22 cellular contexts compared by ENCODE assay signal in the genomic region with DNA sequence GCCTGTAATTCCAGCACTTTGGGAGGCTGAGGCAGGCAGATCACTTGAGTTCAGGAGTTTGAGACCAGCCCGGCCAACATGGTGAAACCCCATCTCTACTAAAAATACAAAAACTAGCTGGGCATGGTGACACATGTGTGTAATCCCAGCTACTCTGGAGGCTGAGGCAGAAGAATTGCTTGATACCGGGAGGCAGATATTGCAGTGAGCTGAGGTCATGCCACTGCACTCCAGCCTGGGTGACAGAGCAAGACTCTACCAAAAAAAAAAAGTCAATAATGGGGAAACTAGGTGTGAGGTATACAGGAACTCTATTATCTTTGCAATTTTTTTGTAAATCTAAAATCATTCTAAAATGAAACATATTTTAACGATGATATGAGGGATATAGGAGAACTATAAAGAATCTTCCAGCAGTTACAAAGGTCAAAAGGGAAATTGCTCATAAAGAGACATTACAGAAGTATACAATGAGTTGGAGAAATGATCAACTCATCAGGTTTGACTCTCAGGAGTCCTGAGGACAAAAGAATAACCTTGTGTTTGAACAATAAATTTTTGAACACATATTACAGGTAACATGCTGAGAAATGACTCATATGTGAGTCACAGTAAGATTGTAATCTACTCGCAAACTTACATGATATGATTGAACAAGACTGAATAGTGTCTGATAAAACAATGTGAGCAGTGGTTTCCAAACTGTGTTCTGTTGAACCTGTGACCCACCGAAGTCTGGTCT.
DNase-seq lines count a peak whose midpoint lies in the region; ATAC-seq, FAIRE-seq and TF ChIP-seq lines count a peak whose summit lies in the region.
"Had no signal": no experiment of that assay in that cellular context is flagged by ENCODE, and none has a peak within 500 bp of the region (broad histone marks: within the 10 kb centered on the region; RNA-seq: fewer than 3 reads in every experiment).

No MANE protein-coding gene starts in this region.

- DNase-seq in ELR (ENCODE audit: low read depth) (peak; percentile 2), PC-3 (peak; percentile 77), epithelial cell of prostate (ENCODE audit: low read depth, low spot score) (peak; percentile 83), pancreas (no peak), GM03348 (ENCODE audit: low spot score) (no peak), NCI-H1105 (lab: John Stamatoyannopoulos, UW) (no peak), dermis blood vessel endothelial cell (no peak)
- DNase-seq in activated naive CD4-positive, alpha-beta T cell (lab: John Stamatoyannopoulos, UW): no peak
- DNase-seq: activated CD4-positive, alpha-beta T cell treated with anti-CD3 and anti-CD28 coated beads for 48 hours; activated naive CD4-positive, alpha-beta T cell treated with anti-CD3 and anti-CD28 coated beads, Interleukin-2, amount 50 U/mL, for 16 hours; aorta; C1 segment of cervical spinal cord; gastrocnemius medialis; IMR-90; midbrain; NCI-H1694 treated with DMSO at 0.1 percent for 48 hours; NCI-H748 treated with DMSO at 0.1 percent for 48 hours; sigmoid colon; substantia nigra; T-helper 1 cell had no signal

- H3K9ac ChIP-seq in PC-3 (ENCODE audit: low read length): no peak overlapping the region

- H3K9me3 ChIP-seq in PC-3 (ENCODE audit: low read length) (no peaks in the 10 kb centered on the region), pancreas (no peaks in the 10 kb centered on the region)
- H3K9me3 ChIP-seq: gastrocnemius medialis, sigmoid colon had no signal

- CTCF ChIA-PET in PC-3 (lab: Charles Lee): no interaction called here

- POLR2A ChIA-PET in PC-3 (lab: Charles Lee; ENCODE audit: unreplicated experiment): no interaction called here

- H3K4me3 ChIP-seq in PC-3 (ENCODE audit: low read length) (no peak overlapping the region), pancreas (no peak overlapping the region)
- H3K4me3 ChIP-seq: gastrocnemius medialis, sigmoid colon had no signal

- intact Hi-C loops in PC-3 (cut with micrococcal nuclease): no loop called here
- intact Hi-C loops in pancreas (cut with DNase I): no loop called here

- no peak overlapping the region for H2AFZ ChIP-seq in PC-3 (ENCODE audit: low read length)

- no TSS peak for BruUV-seq in PC-3 (replicated peaks; lab: Mats Ljungman, UMichigan)

- no peaks in the 10 kb centered on the region for H3K9me2 ChIP-seq in PC-3 (replicated peaks; ENCODE audit: low read length)

- H3K36me3 ChIP-seq in PC-3 (ENCODE audit: low read depth, low read length) (no peaks in the 10 kb centered on the region), pancreas (no peaks in the 10 kb centered on the region)
- H3K36me3 ChIP-seq: gastrocnemius medialis, sigmoid colon had no signal

- WGBS in pancreas, 2 donors: 53 to 62% methylated on average over 5 of the region's 5 CpGs

- ATAC-seq in PC-3 (peak; percentile 58), pancreas (peak in 3 of 4 donors; percentile 21 to 65 (median 63))
- ATAC-seq: gastrocnemius medialis had no signal

- H4K20me1 ChIP-seq in PC-3 (ENCODE audit: low read length): no peaks in the 10 kb centered on the region

- H3K27me3 ChIP-seq in PC-3 (ENCODE audit: low read length) (no peaks in the 10 kb centered on the region), pancreas (no peaks in the 10 kb centered on the region)
- H3K27me3 ChIP-seq: sigmoid colon had no signal

- no peaks in the 10 kb centered on the region for H3F3A ChIP-seq in PC-3 (ENCODE audit: low read length, unreplicated experiment)

- no peak for FAIRE-seq in pancreas (lab: Jason Lieb, UNC)
- FAIRE-seq: H54 had no signal

- H3K27ac ChIP-seq in PC-3 (ENCODE audit: low read length) (peak overlapping the region; percentile 43), epithelial cell of prostate (peak overlapping the region; percentile 96), pancreas (peak overlapping the region in 2 of 4 donors; percentile 5 to 27)
- H3K27ac ChIP-seq: gastrocnemius medialis, HL-60, sigmoid colon had no signal

- H3K4me1 ChIP-seq in PC-3 (ENCODE audit: insufficient read depth, low read length) (peaks cover 5% of the 10 kb centered on the region; the same call in 1 of the 2 replicates), pancreas (no peaks in the 10 kb centered on the region)
- H3K4me1 ChIP-seq: gastrocnemius medialis had no signal

- H3K4me2 ChIP-seq in PC-3 (ENCODE audit: low read length): no peak overlapping the region

- H3K79me2 ChIP-seq in PC-3 (ENCODE audit: low read length): no peaks in the 10 kb centered on the region

- TF ChIP-seq CTCF in PC-3 (conservative IDR thresholded peaks at IDR 0.05; ENCODE audit: low read depth, low read length) (no peak), pancreas (IDR thresholded peaks at IDR 0.05) (no peak)

Comparison
In these comparisons a context has a peak if more than half of its experiments do, and no peak if none do; other contexts are left out.
1. DNase-seq: peak in ELR (single experiment), PC-3 (single experiment) and epithelial cell of prostate (single experiment); none in pancreas (0 of 6), GM03348 (single experiment), NCI-H1105 (single experiment), activated naive CD4-positive, alpha-beta T cell (0 of 4) and dermis blood vessel endothelial cell (single experiment).